Comparison of ENCODE assay signal across 8 cellular contexts in the genomic region with DNA sequence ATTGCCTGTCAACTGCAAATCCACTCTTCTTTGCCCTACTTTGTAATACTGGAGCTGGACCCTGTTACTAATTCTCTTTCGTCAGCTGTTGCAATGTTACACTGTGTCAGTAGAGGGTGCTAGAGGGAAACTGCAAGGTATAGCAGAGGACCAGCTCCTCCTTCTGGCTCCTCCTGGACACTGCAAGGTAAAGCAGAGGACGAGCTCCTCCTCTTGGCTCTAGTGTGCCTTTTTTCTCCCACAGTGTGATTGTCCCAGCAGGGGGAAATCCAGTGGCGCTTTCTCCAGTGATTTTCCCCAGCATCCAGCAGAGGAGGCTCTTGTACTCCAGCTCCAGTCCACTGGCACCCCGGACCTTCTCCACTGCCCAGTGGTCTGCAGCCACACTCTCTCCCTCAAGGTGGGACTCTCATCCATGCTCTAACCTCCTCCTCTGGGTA.
A peak's percentile ranks its signal among the peaks of the same experiment; 100 is the strongest.
DNase-seq lines count a peak whose midpoint lies in the region; ATAC-seq, FAIRE-seq and TF ChIP-seq lines count a peak whose summit lies in the region.

No MANE protein-coding gene starts in this region.

- no peak overlapping the region for H3K4me3 ChIP-seq in HepG2 (replicated peaks in 1 of 3; ENCODE audit: insufficient read depth in 1 of 3, low read depth in 2 of 3, low read length in 3 of 3)

- H3K4me3 Mint-ChIP-seq in chondrocyte (ENCODE audit: unreplicated experiment) = no peak overlapping the region

- H3K36me3 ChIP-seq in HepG2 (replicated peaks in 1 of 2; ENCODE audit: control insufficient read depth in 1 of 2, insufficient read depth in 2 of 2, low read length in 2 of 2) = no peaks in the 10 kb centered on the region

- no peaks in the 10 kb centered on the region for H3K79me2 ChIP-seq in HepG2 (ENCODE audit: insufficient read depth, low read length)

- H3K27me3 ChIP-seq in HepG2 (ENCODE audit: control insufficient read depth in 1 of 2, insufficient read depth in 2 of 2, low read length in 2 of 2) = peaks cover 0 to 6% of the 10 kb centered on the region in 2 experiments; a peak in 1 of 5 replicates

- TF ChIP-seq POLR2A in HepG2 (IDR thresholded peaks at IDR 0.05; ENCODE audit: insufficient read depth in 1 of 2, low read depth in 2 of 2, low read length in 2 of 2) = no peak

- no peak overlapping the region for H2AFZ ChIP-seq in HepG2 (ENCODE audit: low read length)

- no TSS peak for BruUV-seq in HepG2 (replicated peaks; lab: Mats Ljungman, UMichigan)

- POLR2A ChIA-PET in HepG2 (lab: Yijun Ruan, JAX) = interaction anchor here (1.1 kb wide), 1 partner anchor 565 kb away, joined by 3 read pairs; a partner anchor contains a TSS

- peak; percentile 69 for ATAC-seq in GM19372 (IDR thresholded peaks at IDR 0.05; ENCODE audit: low read depth, unreplicated experiment)
- peak; percentile 74 for ATAC-seq in HG03439 (IDR thresholded peaks at IDR 0.05; ENCODE audit: unreplicated experiment)
- ATAC-seq in HepG2 = peak; percentile 89

- CTCF ChIA-PET in HepG2 (lab: Yijun Ruan, JAX; ENCODE audit: low intra/inter-chr PET ratio, low total read pairs) = interaction anchor here (0.6 to 5.3 kb wide), 13 partner anchors 9 to 621 kb away, joined by 3 to 59 read pairs (median 5); a partner anchor contains a TSS

- peak; percentile 100 for FAIRE-seq in HepG2 (lab: Jason Lieb, UNC)

- no peak overlapping the region for H3K27ac Mint-ChIP-seq in chondrocyte (ENCODE audit: unreplicated experiment)

- peaks cover 3% of the 10 kb centered on the region for H3K27me3 Mint-ChIP-seq in chondrocyte (ENCODE audit: low read depth)

- TF ChIP-seq EP300 in HepG2 (IDR thresholded peaks at IDR 0.05; ENCODE audit: low read depth in 2 of 2, low read length in 2 of 2) (0 out of 4 replicates have a peak, but pooled peaks of 1 of the 2 experiments have one; percentile 12), HepG2 (CRISPR knock-in tag; IDR thresholded peaks at IDR 0.05; ENCODE audit: borderline replicate concordance) (no peak)

- no peak overlapping the region for H3K27ac ChIP-seq in HepG2 (ENCODE audit: extremely low read length, insufficient read depth, low read length)

- no peak overlapping the region for H3K9ac ChIP-seq in HepG2 (ENCODE audit: insufficient read depth, low read depth, low read length)

- DNase-seq in CD1c-positive myeloid dendritic cell (ENCODE audit: extremely low spot score) (peak; percentile 93), NCI-H460 (ENCODE audit: extremely low read depth, low read depth) (peak; percentile 90), chondrocyte (ENCODE audit: low spot score) (no peak), HepG2 (ENCODE audit: low spot score) (peak; percentile 94)
- DNase-seq in activated CD4-positive, alpha-beta T cell treated with anti-CD3 and anti-CD28 coated beads for 1 hour = peak; percentile 65
- peak; percentile 63 to 87 (median 84) for DNase-seq in stimulated activated CD4-positive, alpha-beta T cell treated with anti-CD3 and anti-CD28 coated beads, TNF-alpha, amount 100 ng/mL, for 24 hours (ENCODE audit: low read depth in 3 of 3)

- H3K4me1 Mint-ChIP-seq in chondrocyte (ENCODE audit: low read depth) = peaks cover 4% of the 10 kb centered on the region

- intact Hi-C loops in HepG2 (cut with micrococcal nuclease; ENCODE audit: unreplicated experiment) = loop anchor here (1.0 to 2.0 kb wide), 3 partner anchors 151 to 546 kb away; no protein-coding TSS in a partner anchor

- in situ Hi-C loops in HepG2 (cut with HindIII; ENCODE audit: extremely low pct_ligation_motif_present, low pct_unique_long_range_greater_than_20kb) = loop anchor here (10.0 kb wide), 1 partner anchor 153 kb away; no protein-coding TSS in a partner anchor

- H3K4me2 ChIP-seq in HepG2 (ENCODE audit: low read depth, low read length) = no peak overlapping the region

- no peaks in the 10 kb centered on the region for H3K4me1 ChIP-seq in HepG2 (ENCODE audit: insufficient read depth, low read length)

- no peaks in the 10 kb centered on the region for H3K9me3 ChIP-seq in HepG2 (ENCODE audit: low read length)

- TF ChIP-seq CTCF in chondrocyte (IDR thresholded peaks at IDR 0.05) = peak; percentile 100
- peak; percentile 99 for TF ChIP-seq CTCF in HepG2 (CRISPR knock-in tag; IDR thresholded peaks at IDR 0.05)

- H4K20me1 ChIP-seq in HepG2 (ENCODE audit: insufficient read depth, low read length) = no peaks in the 10 kb centered on the region

- 0% methylated on average over 4 of the region's 4 CpGs for WGBS in HepG2 (ENCODE audit: low lambda C conversion rate)

- no peaks in the 10 kb centered on the region for H3K9me3 Mint-ChIP-seq in chondrocyte (ENCODE audit: low read depth)

- peak; percentile 94 for TF ChIP-seq RAD21 in HepG2 (CRISPR knock-in tag; IDR thresholded peaks at IDR 0.05)

- H3K36me3 Mint-ChIP-seq in chondrocyte (ENCODE audit: low read depth) = no peaks in the 10 kb centered on the region

TF ChIP-seq in HepG2, 621 proteins besides CTCF, POLR2A, EP300 and RAD21 (continues in another document):
- TF ChIP-seq, protein P1, sequence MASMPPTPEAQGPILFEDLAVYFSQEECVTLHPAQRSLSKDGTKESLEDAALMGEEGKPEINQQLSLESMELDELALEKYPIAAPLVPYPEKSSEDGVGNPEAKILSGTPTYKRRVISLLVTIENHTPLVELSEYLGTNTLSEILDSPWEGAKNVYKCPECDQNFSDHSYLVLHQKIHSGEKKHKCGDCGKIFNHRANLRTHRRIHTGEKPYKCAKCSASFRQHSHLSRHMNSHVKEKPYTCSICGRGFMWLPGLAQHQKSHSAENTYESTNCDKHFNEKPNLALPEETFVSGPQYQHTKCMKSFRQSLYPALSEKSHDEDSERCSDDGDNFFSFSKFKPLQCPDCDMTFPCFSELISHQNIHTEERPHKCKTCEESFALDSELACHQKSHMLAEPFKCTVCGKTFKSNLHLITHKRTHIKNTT (CRISPR knock-in tag; IDR thresholded peaks at IDR 0.05) = no peak
- TF ChIP-seq, protein P2, sequence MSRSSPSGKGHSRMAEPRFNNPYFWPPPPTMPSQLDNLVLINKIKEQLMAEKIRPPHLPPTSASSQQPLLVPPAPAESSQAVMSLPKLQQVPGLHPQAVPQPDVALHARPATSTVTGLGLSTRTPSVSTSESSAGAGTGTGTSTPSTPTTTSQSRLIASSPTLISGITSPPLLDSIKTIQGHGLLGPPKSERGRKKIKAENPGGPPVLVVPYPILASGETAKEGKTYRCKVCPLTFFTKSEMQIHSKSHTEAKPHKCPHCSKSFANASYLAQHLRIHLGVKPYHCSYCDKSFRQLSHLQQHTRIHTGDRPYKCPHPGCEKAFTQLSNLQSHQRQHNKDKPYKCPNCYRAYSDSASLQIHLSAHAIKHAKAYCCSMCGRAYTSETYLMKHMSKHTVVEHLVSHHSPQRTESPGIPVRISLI (CRISPR knock-in tag; IDR thresholded peaks at IDR 0.05; ENCODE audit: borderline replicate concordance) = peak; percentile 68; the same call in 1 of the 2 replicates
- TF ChIP-seq RARG (CRISPR knock-in tag; IDR thresholded peaks at IDR 0.05; ENCODE audit: low read depth) (no peak), FOXK2 (IDR thresholded peaks at IDR 0.05) (no peak), NFYB (CRISPR knock-in tag; IDR thresholded peaks at IDR 0.05) (no peak), MTF1 (CRISPR knock-in tag; IDR thresholded peaks at IDR 0.05) (no peak), MED13 (CRISPR knock-in tag; IDR thresholded peaks at IDR 0.05) (no peak), ATM (IDR thresholded peaks at IDR 0.05; ENCODE audit: borderline replicate concordance) (no peak), ZNF296 (CRISPR knock-in tag; conservative IDR thresholded peaks at IDR 0.05) (no peak), ZFYVE20 (CRISPR knock-in tag; IDR thresholded peaks at IDR 0.05; ENCODE audit: borderline replicate concordance, low read depth) (no peak), ZNF781 (CRISPR knock-in tag; IDR thresholded peaks at IDR 0.05; ENCODE audit: borderline replicate concordance, not compliant biosample characterization) (no peak), ZNF256 (CRISPR knock-in tag; conservative IDR thresholded peaks at IDR 0.05) (no peak), POLR2G (IDR thresholded peaks at IDR 0.05; ENCODE audit: low read depth, low read length) (no peak), ZNF567 (CRISPR knock-in tag; IDR thresholded peaks at IDR 0.05; ENCODE audit: borderline replicate concordance) (no peak), SMC3 (IDR thresholded peaks at IDR 0.05; ENCODE audit: low read length) (peak; percentile 100), MEIS2 (CRISPR knock-in tag; IDR thresholded peaks at IDR 0.05) (no peak), CBX2 (IDR thresholded peaks at IDR 0.05; ENCODE audit: low read depth, low read length) (no peak), CBX2 (CRISPR knock-in tag; IDR thresholded peaks at IDR 0.05; ENCODE audit: low read depth) (no peak), FOXA1 (IDR thresholded peaks at IDR 0.05) (no peak), FOXA1 (CRISPR knock-in tag; IDR thresholded peaks at IDR 0.05) (peak; percentile 73)
- TF ChIP-seq, protein P3, sequence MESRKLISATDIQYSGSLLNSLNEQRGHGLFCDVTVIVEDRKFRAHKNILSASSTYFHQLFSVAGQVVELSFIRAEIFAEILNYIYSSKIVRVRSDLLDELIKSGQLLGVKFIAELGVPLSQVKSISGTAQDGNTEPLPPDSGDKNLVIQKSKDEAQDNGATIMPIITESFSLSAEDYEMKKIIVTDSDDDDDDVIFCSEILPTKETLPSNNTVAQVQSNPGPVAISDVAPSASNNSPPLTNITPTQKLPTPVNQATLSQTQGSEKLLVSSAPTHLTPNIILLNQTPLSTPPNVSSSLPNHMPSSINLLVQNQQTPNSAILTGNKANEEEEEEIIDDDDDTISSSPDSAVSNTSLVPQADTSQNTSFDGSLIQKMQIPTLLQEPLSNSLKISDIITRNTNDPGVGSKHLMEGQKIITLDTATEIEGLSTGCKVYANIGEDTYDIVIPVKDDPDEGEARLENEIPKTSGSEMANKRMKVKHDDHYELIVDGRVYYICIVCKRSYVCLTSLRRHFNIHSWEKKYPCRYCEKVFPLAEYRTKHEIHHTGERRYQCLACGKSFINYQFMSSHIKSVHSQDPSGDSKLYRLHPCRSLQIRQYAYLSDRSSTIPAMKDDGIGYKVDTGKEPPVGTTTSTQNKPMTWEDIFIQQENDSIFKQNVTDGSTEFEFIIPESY (CRISPR knock-in tag; IDR thresholded peaks at IDR 0.05) = peak; percentile 74
- TF ChIP-seq, protein P4, sequence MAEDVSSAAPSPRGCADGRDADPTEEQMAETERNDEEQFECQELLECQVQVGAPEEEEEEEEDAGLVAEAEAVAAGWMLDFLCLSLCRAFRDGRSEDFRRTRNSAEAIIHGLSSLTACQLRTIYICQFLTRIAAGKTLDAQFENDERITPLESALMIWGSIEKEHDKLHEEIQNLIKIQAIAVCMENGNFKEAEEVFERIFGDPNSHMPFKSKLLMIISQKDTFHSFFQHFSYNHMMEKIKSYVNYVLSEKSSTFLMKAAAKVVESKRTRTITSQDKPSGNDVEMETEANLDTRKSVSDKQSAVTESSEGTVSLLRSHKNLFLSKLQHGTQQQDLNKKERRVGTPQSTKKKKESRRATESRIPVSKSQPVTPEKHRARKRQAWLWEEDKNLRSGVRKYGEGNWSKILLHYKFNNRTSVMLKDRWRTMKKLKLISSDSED (CRISPR knock-in tag; IDR thresholded peaks at IDR 0.05) = no peak
